ENCODE assay signal across 10 cellular contexts in genomic region chr15:67116742-67117141, GRCh38. TPM values are rescaled to one million over a fixed set of nuclear protein-coding genes. Genes with fewer than 3 reads are reported as not detected.
A peak's percentile ranks its signal among the peaks of the same experiment; 100 is the strongest.
DNase-seq lines count a peak whose midpoint lies in the region; ATAC-seq, FAIRE-seq and TF ChIP-seq lines count a peak whose summit lies in the region.
"Had no signal": no experiment of that assay in that cellular context is flagged by ENCODE, and none has a peak within 500 bp of the region (broad histone marks: within the 10 kb centered on the region; RNA-seq: fewer than 3 reads in every experiment).

No MANE protein-coding gene starts in this region.

- POLR2A ChIA-PET in CD4-positive, alpha-beta memory T cell (lab: Charles Lee; ENCODE audit: partially characterized antibody) = interaction anchor here (1.0 to 15.7 kb wide), 11 partner anchors 10 to 76 kb away, joined by 3 to 167 read pairs (median 4); partner anchors contain the start of gene SMAD3
- POLR2A ChIA-PET in IMR-90 (lab: Charles Lee; ENCODE audit: unreplicated experiment) = interaction anchor here (0.7 kb wide), 1 partner anchor 46 kb away, joined by 3 read pairs; no protein-coding TSS in a partner anchor

- peak overlapping the region; percentile 87 for H3K18ac ChIP-seq in IMR-90 (ENCODE audit: low read depth, low read length)

- peak overlapping the region in 7 of 8 donors; percentile 39 to 90 (median 80) for H3K4me3 Mint-ChIP-seq in CD4-positive, alpha-beta memory T cell
- peak overlapping the region; percentile 57 for H3K4me3 Mint-ChIP-seq in natural killer cell treated with Interleukin-12 subunit alpha and Interleukin-12 subunit beta and Interleukin-15 and Interleukin-18, amount 100 ng/mL, for 72 hours

- no peak for TF ChIP-seq RAD21 in IMR-90 (IDR thresholded peaks at IDR 0.05; ENCODE audit: low read length)

- no peaks in the 10 kb centered on the region for H3K9me3 ChIP-seq in CD4-positive, alpha-beta memory T cell (ENCODE audit: control insufficient read depth in 1 of 2, low read length in 2 of 2)
- H3K9me3 ChIP-seq in IMR-90 (ENCODE audit: control insufficient read depth, insufficient read depth, low read length) = no peaks in the 10 kb centered on the region

- peak overlapping the region; percentile 43 for H3K56ac ChIP-seq in IMR-90 (ENCODE audit: extremely low read depth, insufficient read depth, low read length)

- peak overlapping the region; percentile 88 for H4K5ac ChIP-seq in IMR-90 (ENCODE audit: low read depth, low read length)

- H2BK20ac ChIP-seq in IMR-90 (ENCODE audit: low read depth, low read length) = peak overlapping the region; percentile 65

- no peak overlapping the region for H2AFZ ChIP-seq in IMR-90 (replicated peaks; ENCODE audit: low read length, poor library complexity)

- H2BK5ac ChIP-seq in IMR-90 (ENCODE audit: low read depth, low read length, poor library complexity, severe bottlenecking) = peak overlapping the region; percentile 90

- peak overlapping the region; percentile 75; the same call in 2 of the 3 replicates for H2BK15ac ChIP-seq in IMR-90 (ENCODE audit: low read depth, low read length)

- peaks cover 32% of the 10 kb centered on the region; the same call in 1 of the 2 replicates for H4K20me1 ChIP-seq in IMR-90 (ENCODE audit: insufficient read depth, low read length)

- CTCF ChIA-PET in CD4-positive, alpha-beta memory T cell (lab: Charles Lee; ENCODE audit: partially characterized antibody) = interaction anchor here (0.8 to 2.7 kb wide), 10 partner anchors 12 to 124 kb away, joined by 3 to 8 read pairs (median 4); no protein-coding TSS in a partner anchor
- CTCF ChIA-PET in IMR-90 (lab: Yijun Ruan, JAX) = no interaction called here

- H3K36me3 Mint-ChIP-seq in CD4-positive, alpha-beta memory T cell = peaks cover 4 to 11% of the 10 kb centered on the region in 2 donors
- peaks cover 1% of the 10 kb centered on the region for H3K36me3 Mint-ChIP-seq in natural killer cell treated with Interleukin-12 subunit alpha and Interleukin-12 subunit beta and Interleukin-15 and Interleukin-18, amount 100 ng/mL, for 72 hours

- peak overlapping the region; percentile 92 for H3K4ac ChIP-seq in IMR-90 (ENCODE audit: low read depth, low read length)

- peak overlapping the region; percentile 92 for H4K91ac ChIP-seq in IMR-90 (ENCODE audit: insufficient read depth, low read depth, low read length)

- TF ChIP-seq POLR2A in IMR-90 (IDR thresholded peaks at IDR 0.05; ENCODE audit: low read depth, low read length) = 0 out of 2 replicates have a peak, but pooled peaks have one; percentile 33

- ATAC-seq in IMR-90 (ENCODE audit: low read depth) = no peak
- no peak for ATAC-seq in natural killer cell treated with Interleukin-12 subunit alpha and Interleukin-12 subunit beta and Interleukin-15 and Interleukin-18, amount 100 ng/mL, for 72 hours
- no peak for ATAC-seq in GM19452 (IDR thresholded peaks at IDR 0.05; ENCODE audit: unreplicated experiment)

- H2BK120ac ChIP-seq in IMR-90 (ENCODE audit: low read depth, low read length) = peak overlapping the region; percentile 82

- H3K79me1 ChIP-seq in IMR-90 (ENCODE audit: low read depth in 1 of 2, low read length in 2 of 2) = peaks cover 11 to 77% of the 10 kb centered on the region in 2 experiments

- no CpG with 5 or more reads among the region's 2 CpGs for WGBS in IMR-90 (ENCODE audit: extremely low coverage in 2 of 2, insufficient read length in 1 of 2), 2 experiments

- H3K4me3 ChIP-seq in CD4-positive, alpha-beta memory T cell (ENCODE audit: low read length in 2 of 2) = no peak overlapping the region
- H3K4me3 ChIP-seq in IMR-90 (ENCODE audit: insufficient read depth, low read depth, low read length) = no peak overlapping the region
- H3K4me3 ChIP-seq in bronchial epithelial cell (ENCODE audit: low read depth, low read length) = no peak overlapping the region

- DNase-seq in CD4-positive, alpha-beta memory T cell = peak in 2 of 5 donors; percentile 27 to 51
- peak; percentile 73 for DNase-seq in IMR-90
- peak; percentile 54 for DNase-seq in bronchial epithelial cell (ENCODE audit: low read depth)
- DNase-seq in natural killer cell treated with Interleukin-12 subunit alpha and Interleukin-12 subunit beta and Interleukin-15 and Interleukin-18, amount 100 ng/mL, for 72 hours (ENCODE audit: low spot score) = peak; percentile 61
- DNase-seq in effector CD4-positive, alpha-beta T cell = no peak
- DNase-seq in cerebellum (ENCODE audit: low spot score) = no peak
- DNase-seq in caudate nucleus (lab: John Stamatoyannopoulos, UW) = no peak
- DNase-seq: activated gamma-delta T cell treated with Interleukin-2 at 50 U/mL for 16 hours, NCI-H2029 had no signal

- peak overlapping the region; percentile 90 for H3K14ac ChIP-seq in IMR-90 (replicated peaks; ENCODE audit: low read depth, low read length)

- H3K9ac ChIP-seq in IMR-90 (ENCODE audit: low read depth, low read length) = peak overlapping the region; percentile 8; the same call in 1 of the 2 replicates

- peak overlapping the region; percentile 92 for H3K23ac ChIP-seq in IMR-90 (ENCODE audit: low read depth, low read length)

- no peaks in the 10 kb centered on the region for H3K27me3 ChIP-seq in CD4-positive, alpha-beta memory T cell (ENCODE audit: insufficient read depth, low read length)
- H3K27me3 ChIP-seq in IMR-90 (ENCODE audit: control insufficient read depth, insufficient read depth, low read length) (no peaks in the 10 kb centered on the region), bronchial epithelial cell (ENCODE audit: control insufficient read depth, insufficient read depth, low read length) (no peaks in the 10 kb centered on the region)

- H3K4me1 Mint-ChIP-seq in CD4-positive, alpha-beta memory T cell = peaks cover 73 to 95% (median 84%) of the 10 kb centered on the region in 4 donors
- peaks cover 79 to 84% of the 10 kb centered on the region in 2 donors for H3K4me1 Mint-ChIP-seq in natural killer cell treated with Interleukin-12 subunit alpha and Interleukin-12 subunit beta and Interleukin-15 and Interleukin-18, amount 100 ng/mL, for 72 hours (ENCODE audit: low read depth in 2 of 2)

- H3K4me2 ChIP-seq in IMR-90 (ENCODE audit: low read depth, low read length) = peak overlapping the region; percentile 6; the same call in 1 of the 2 replicates

- no peaks in the 10 kb centered on the region for H3K36me3 ChIP-seq in CD4-positive, alpha-beta memory T cell (ENCODE audit: insufficient read depth, low read length)
- H3K36me3 ChIP-seq in IMR-90 (ENCODE audit: control insufficient read depth, insufficient read depth, low read length) = peaks cover 41% of the 10 kb centered on the region
- H3K36me3 ChIP-seq in bronchial epithelial cell (ENCODE audit: control insufficient read depth, insufficient read depth, low read length) = peaks cover 5% of the 10 kb centered on the region

- peak overlapping the region; percentile 81 to 85 for H4K8ac ChIP-seq in IMR-90 (ENCODE audit: low read depth in 2 of 2, low read length in 2 of 2)

- H3K4me1 ChIP-seq in CD4-positive, alpha-beta memory T cell (ENCODE audit: insufficient read depth, low read length) = peaks cover 86% of the 10 kb centered on the region
- H3K4me1 ChIP-seq in IMR-90 (ENCODE audit: control insufficient read depth, insufficient read depth, low read length) = peaks cover 66% of the 10 kb centered on the region

- FAIRE-seq in bronchial epithelial cell (lab: Jason Lieb, UNC) = no peak

- H2AK9ac ChIP-seq in IMR-90 (replicated peaks; ENCODE audit: low read depth, low read length, poor library complexity) = peak overlapping the region; percentile 47

- no TSS peak for BruUV-seq in IMR-90 (replicated peaks; lab: Mats Ljungman, UMichigan)

- in situ Hi-C loops in IMR-90 (cut with MboI; ENCODE audit: low sequenced_read_pairs) = no loop called here

- TF ChIP-seq CTCF in IMR-90 (conservative IDR thresholded peaks at IDR 0.05; ENCODE audit: low read depth, low read length) (no peak), bronchial epithelial cell (IDR thresholded peaks at IDR 0.05; ENCODE audit: insufficient read depth, low read length, severe bottlenecking) (no peak)

- no peaks in the 10 kb centered on the region for H3K27me3 Mint-ChIP-seq in CD4-positive, alpha-beta memory T cell
- H3K27me3 Mint-ChIP-seq in natural killer cell treated with Interleukin-12 subunit alpha and Interleukin-12 subunit beta and Interleukin-15 and Interleukin-18, amount 100 ng/mL, for 72 hours = no peaks in the 10 kb centered on the region

- peaks cover 58% of the 10 kb centered on the region for H3K9me1 ChIP-seq in IMR-90 (ENCODE audit: insufficient read depth, low read length)

- peak overlapping the region; percentile 80 for H3K27ac ChIP-seq in CD4-positive, alpha-beta memory T cell (ENCODE audit: low read depth, low read length)
- H3K27ac ChIP-seq in IMR-90 (ENCODE audit: insufficient read depth, low read length) (peak overlapping the region; percentile 94), caudate nucleus (ENCODE audit: low read depth, low read length) (no peak overlapping the region)

- peak overlapping the region; percentile 90 for H2AK5ac ChIP-seq in IMR-90 (ENCODE audit: low read depth, low read length)

- dilution Hi-C loops in IMR-90 (cut with HindIII; ENCODE audit: low sequenced_read_pairs, unreplicated experiment) = no loop called here

- H3K9me3 Mint-ChIP-seq in CD4-positive, alpha-beta memory T cell = peaks cover 0 to under 1% (median 0%) of the 10 kb centered on the region in 8 donors
- H3K9me3 Mint-ChIP-seq in natural killer cell treated with Interleukin-12 subunit alpha and Interleukin-12 subunit beta and Interleukin-15 and Interleukin-18, amount 100 ng/mL, for 72 hours = peaks cover 7% of the 10 kb centered on the region

- peak overlapping the region; percentile 90 to 100 (median 92) for H3K27ac Mint-ChIP-seq in CD4-positive, alpha-beta memory T cell
- H3K27ac Mint-ChIP-seq in natural killer cell treated with Interleukin-12 subunit alpha and Interleukin-12 subunit beta and Interleukin-15 and Interleukin-18, amount 100 ng/mL, for 72 hours = peak overlapping the region; percentile 98 to 99

- intact Hi-C loops in CD4-positive, alpha-beta memory T cell (cut with micrococcal nuclease) = no loop called here
- intact Hi-C loops in IMR-90 (cut with micrococcal nuclease) = no loop called here

TF ChIP-seq in IMR-90, 13 proteins besides CTCF, POLR2A, EP300 and RAD21 (continues in another document):
- TF ChIP-seq RFX5 (IDR thresholded peaks at IDR 0.05; ENCODE audit: low read depth, low read length) (no peak), BHLHE40 (IDR thresholded peaks at IDR 0.05; ENCODE audit: low read depth, low read length) (no peak), MAFK (IDR thresholded peaks at IDR 0.05; ENCODE audit: low read depth, low read length) (no peak), MXI1 (IDR thresholded peaks at IDR 0.05; ENCODE audit: borderline replicate concordance, low read depth, low read length) (no peak)

RNA-seq across cellular contexts. Expression of gene SMAD3, which starts 51.3 kb away (rescaled TPM):
- 100 to 1,000 TPM; 189 to 197 TPM for total RNA-seq in CD4-positive, alpha-beta memory T cell
- polyA plus RNA-seq in CD4-positive, alpha-beta memory T cell = 10 to 100 TPM; 14.6 to 31.9 TPM
- total RNA-seq in IMR-90 (2012; rRNA removed) (71.0 and 71.1 TPM in 2 replicates), bronchial epithelial cell (9.5 and 14.1 TPM in 2 replicates), cerebellum (10.4 TPM)
- polyA plus RNA-seq in IMR-90 (2012; rRNA removed) = 177 and 194 TPM in 2 replicates
- 153 and 181 TPM in 2 replicates for polyA plus RNA-seq in IMR-90 (2012; cell fraction: cytosol; rRNA removed)
- 378 and 409 TPM in 2 replicates for polyA plus RNA-seq in IMR-90 (2012; cell fraction: nucleus; rRNA removed; ENCODE audit: low replicate concordance)
- total RNA-seq in natural killer cell treated with Interleukin-12 subunit alpha and Interleukin-12 subunit beta and Interleukin-15 and Interleukin-18, amount 100 ng/mL, for 72 hours = 10 to 100 TPM; 13.5 to 47.4 TPM

Comparison
In these comparisons a context has a peak if more than half of its experiments do, and no peak if none do; other contexts are left out.
1. DNase-seq: peak in IMR-90 (single experiment), bronchial epithelial cell (single experiment) and natural killer cell treated with Interleukin-12 subunit alpha and Interleukin-12 subunit beta and Interleukin-15 and Interleukin-18, amount 100 ng/mL, for 72 hours (single experiment); none in effector CD4-positive, alpha-beta T cell (single experiment), cerebellum (single experiment) and caudate nucleus (0 of 61).